16 cellular contexts compared by ENCODE assay signal in genomic region chr14:96058606-96059200, GRCh38.
"Had no signal": no experiment of that assay in that cellular context is flagged by ENCODE, and none has a peak within 500 bp of the region (broad histone marks: within the 10 kb centered on the region; RNA-seq: fewer than 3 reads in every experiment).

No MANE protein-coding gene starts in this region.

- ATAC-seq: foreskin keratinocyte; left colon; mucosa of descending colon; naive thymus-derived CD8-positive, alpha-beta T cell had no signal

- H3K27ac Mint-ChIP-seq: dendritic cell treated with granulocyte-macrophage colony-stimulating factor and Interleukin-4, amounts not matched to agents 40 ng/mL and 50 ng/mL, for 4 days had no signal

- H3K27me3 ChIP-seq: hepatocyte, right atrium auricular region, sigmoid colon, upper lobe of left lung had no signal

- H3K36me3 ChIP-seq: right atrium auricular region, sigmoid colon had no signal

- H3K4me1 ChIP-seq: foreskin keratinocyte had no signal

- H3K4me1 Mint-ChIP-seq: central memory CD8-positive, alpha-beta T cell had no signal

- H2AFZ ChIP-seq: hepatocyte had no signal

- H3K4me3 Mint-ChIP-seq: central memory CD8-positive, alpha-beta T cell; dendritic cell treated with granulocyte-macrophage colony-stimulating factor and Interleukin-4, amounts not matched to agents 40 ng/mL and 50 ng/mL, for 4 days; naive thymus-derived CD8-positive, alpha-beta T cell had no signal

- H3K27ac ChIP-seq: foreskin keratinocyte, hepatocyte, right atrium auricular region, sigmoid colon, skin epidermis, upper lobe of left lung had no signal

- DNase-seq: erythroblast; foreskin keratinocyte; left colon; mammary epithelial cell; mucosa of descending colon; naive thymus-derived CD8-positive, alpha-beta T cell; posterior cingulate gyrus; sigmoid colon; stimulated activated CD4-positive, alpha-beta T cell treated with anti-CD3 and anti-CD28 coated beads, Interleukin-12 subunit alpha, Interleukin-12 subunit beta, amount 100 ng/mL, for 4 hours; stimulated activated naive CD4-positive, alpha-beta T cell; upper lobe of left lung had no signal

- H3K4me2 ChIP-seq: hepatocyte had no signal

- H3K9me3 ChIP-seq: mucosa of descending colon, right atrium auricular region, sigmoid colon, upper lobe of left lung had no signal

- H3K4me3 ChIP-seq: hepatocyte, mucosa of descending colon, right atrium auricular region, sigmoid colon, skin epidermis, upper lobe of left lung had no signal

- H3K27me3 Mint-ChIP-seq: dendritic cell treated with granulocyte-macrophage colony-stimulating factor and Interleukin-4, amounts not matched to agents 40 ng/mL and 50 ng/mL, for 4 days had no signal

- H3K9me3 Mint-ChIP-seq: central memory CD8-positive, alpha-beta T cell; dendritic cell treated with granulocyte-macrophage colony-stimulating factor and Interleukin-4, amounts not matched to agents 40 ng/mL and 50 ng/mL, for 4 days; naive thymus-derived CD8-positive, alpha-beta T cell had no signal
